28 cellular contexts compared by ENCODE assay signal in genomic region chr2:241308267-241308666, GRCh38. TPM values are rescaled to one million over a fixed set of nuclear protein-coding genes. Genes with fewer than 3 reads are reported as not detected.
DNase-seq lines count a peak whose midpoint lies in the region; ATAC-seq and TF ChIP-seq lines count a peak whose summit lies in the region.
"Had no signal": no experiment of that assay in that cellular context is flagged by ENCODE, and none has a peak within 500 bp of the region (broad histone marks: within the 10 kb centered on the region; RNA-seq: fewer than 3 reads in every experiment).

No MANE protein-coding gene starts in this region.

- peak overlapping the region; percentile 38 for H3K27ac Mint-ChIP-seq in activated CD4-positive, alpha-beta T cell treated with anti-CD3 and anti-CD28 coated beads, Interleukin-2, amount 10 ng/mL, durations not matched to agents 7 days and 5 days
- no peak overlapping the region for H3K27ac Mint-ChIP-seq in mesothelial cell of epicardium
- H3K27ac Mint-ChIP-seq: activated CD4-positive, alpha-beta T cell treated with anti-CD3 and anti-CD28 coated beads, Interleukin-2, amount 10 ng/mL, durations not matched to agents 24 days and 14 days had no signal

- no peak overlapping the region for H2BK15ac ChIP-seq in mesenchymal stem cell (ENCODE audit: low read depth, poor library complexity, severe bottlenecking)

- H3K14ac ChIP-seq in mesenchymal stem cell (ENCODE audit: low read length in 2 of 2) = no peak overlapping the region

- no peaks in the 10 kb centered on the region for H3K27me3 Mint-ChIP-seq in activated CD4-positive, alpha-beta T cell treated with anti-CD3 and anti-CD28 coated beads, Interleukin-2, amount 10 ng/mL, durations not matched to agents 7 days and 5 days
- no peaks in the 10 kb centered on the region for H3K27me3 Mint-ChIP-seq in mesothelial cell of epicardium (ENCODE audit: low read depth)
- H3K27me3 Mint-ChIP-seq: activated CD4-positive, alpha-beta T cell treated with anti-CD3 and anti-CD28 coated beads, Interleukin-2, amount 10 ng/mL, durations not matched to agents 24 days and 14 days had no signal

- no peaks in the 10 kb centered on the region for H3K9me3 ChIP-seq in mesenchymal stem cell (ENCODE audit: control insufficient read depth, low read length)
- H3K9me3 ChIP-seq: lower lobe of right lung, MG63, SJCRH30, upper lobe of left lung had no signal

- DNase-seq in activated CD4-positive, alpha-beta T cell treated with anti-CD3 and anti-CD28 coated beads, Interleukin-2, amount 10 ng/mL, durations not matched to agents 7 days and 5 days = no peak
- no peak for DNase-seq in activated CD4-positive, alpha-beta T cell treated with anti-CD3 and anti-CD28 coated beads for 48 hours
- DNase-seq in EH (ENCODE audit: low read depth) (peak; percentile 60), astrocyte of the hippocampus (ENCODE audit: low read depth, low spot score) (peak; percentile 62), mesenchymal stem cell (no peak), mesothelial cell of epicardium (ENCODE audit: low spot score in 2 of 2, unreplicated experiment in 2 of 2) (no peak)
- DNase-seq: 8988T; activated CD4-positive, alpha-beta T cell treated with anti-CD3 and anti-CD28 coated beads, Interleukin-2, amount 10 ng/mL, durations not matched to agents 24 days and 14 days; activated gamma-delta T cell treated with Interleukin-2 at 50 U/mL for 16 hours; AML-193; amygdala; central memory CD4-positive, alpha-beta T cell; COR-L47; DND-41; foreskin keratinocyte; hypothalamus; islet precursor cell; lower lobe of right lung; MG63; NCI-H1417 treated with DMSO at 0.1 percent for 48 hours; NCI-H510A treated with DMSO at 0.1 percent for 48 hours; NK-92 treated with Interleukin-12 subunit alpha and Interleukin-12 subunit beta, amount 100 ng/mL, for 24 hours; occipital lobe; SJCRH30; upper lobe of left lung had no signal

- H3K9ac ChIP-seq in mesenchymal stem cell (ENCODE audit: low read length) = no peak overlapping the region

- H3K4me3 ChIP-seq in mesenchymal stem cell (ENCODE audit: insufficient read depth in 1 of 2, low read depth in 1 of 2, low read length in 2 of 2) = no peak overlapping the region
- H3K4me3 ChIP-seq: lower lobe of right lung, MG63, SJCRH30, upper lobe of left lung had no signal

- H3K4me1 Mint-ChIP-seq in activated CD4-positive, alpha-beta T cell treated with anti-CD3 and anti-CD28 coated beads, Interleukin-2, amount 10 ng/mL, durations not matched to agents 7 days and 5 days = peaks cover 75% of the 10 kb centered on the region
- peaks cover 34% of the 10 kb centered on the region for H3K4me1 Mint-ChIP-seq in mesothelial cell of epicardium

- no peak overlapping the region for H3K23ac ChIP-seq in mesenchymal stem cell (ENCODE audit: low read length in 2 of 2)

- no peak overlapping the region for H4K8ac ChIP-seq in mesenchymal stem cell (ENCODE audit: low read length)

- no peaks in the 10 kb centered on the region for H3K9me3 Mint-ChIP-seq in activated CD4-positive, alpha-beta T cell treated with anti-CD3 and anti-CD28 coated beads, Interleukin-2, amount 10 ng/mL, durations not matched to agents 7 days and 5 days
- H3K9me3 Mint-ChIP-seq in mesothelial cell of epicardium = no peaks in the 10 kb centered on the region
- H3K9me3 Mint-ChIP-seq: activated CD4-positive, alpha-beta T cell treated with anti-CD3 and anti-CD28 coated beads, Interleukin-2, amount 10 ng/mL, durations not matched to agents 24 days and 14 days had no signal

- H3K18ac ChIP-seq in mesenchymal stem cell (ENCODE audit: low read depth in 1 of 2, low read length in 2 of 2) = no peak overlapping the region

- no peaks in the 10 kb centered on the region for H3K27me3 ChIP-seq in mesenchymal stem cell (ENCODE audit: control insufficient read depth in 1 of 2, insufficient read depth in 1 of 2, low read length in 2 of 2)
- H3K27me3 ChIP-seq: foreskin keratinocyte, MG63, SJCRH30, upper lobe of left lung had no signal

- 98% methylated on average over 4 of the region's 5 CpGs for WGBS in mesenchymal stem cell

- peaks cover 0 to 2% of the 10 kb centered on the region in 2 experiments for H3K36me3 ChIP-seq in mesenchymal stem cell (ENCODE audit: control insufficient read depth in 1 of 2, insufficient read depth in 2 of 2, low read depth in 1 of 2, low read length in 2 of 2)
- H3K36me3 ChIP-seq: lower lobe of right lung, upper lobe of left lung had no signal

- H3K4me2 ChIP-seq in mesenchymal stem cell (ENCODE audit: low read length, poor library complexity, severe bottlenecking) = no peak overlapping the region

- peaks cover 17% of the 10 kb centered on the region for H3K4me1 ChIP-seq in mesenchymal stem cell (ENCODE audit: control insufficient read depth, insufficient read depth, low read depth, low read length)
- H3K4me1 ChIP-seq: SJCRH30 had no signal

- H3K4ac ChIP-seq in mesenchymal stem cell (ENCODE audit: low read depth in 1 of 2, low read length in 2 of 2) = no peak overlapping the region

- H3K36me3 Mint-ChIP-seq in activated CD4-positive, alpha-beta T cell treated with anti-CD3 and anti-CD28 coated beads, Interleukin-2, amount 10 ng/mL, durations not matched to agents 7 days and 5 days (ENCODE audit: low read depth) = peaks cover 21% of the 10 kb centered on the region
- no peaks in the 10 kb centered on the region for H3K36me3 Mint-ChIP-seq in mesothelial cell of epicardium

- H3K27ac ChIP-seq in mesenchymal stem cell (ENCODE audit: low read length, poor library complexity, severe bottlenecking) = peak overlapping the region; percentile 14
- H3K27ac ChIP-seq: epithelial cell of prostate, foreskin keratinocyte, lower lobe of right lung, SJCRH30, upper lobe of left lung had no signal

- no peak overlapping the region for H2BK120ac ChIP-seq in mesenchymal stem cell (ENCODE audit: low read depth, low read length)

- CTCF ChIA-PET in activated CD4-positive, alpha-beta T cell treated with anti-CD3 and anti-CD28 coated beads, Interleukin-2, amount 10 ng/mL, durations not matched to agents 7 days and 5 days (lab: Charles Lee) = no interaction called here

- no peak overlapping the region for H3K4me3 Mint-ChIP-seq in activated CD4-positive, alpha-beta T cell treated with anti-CD3 and anti-CD28 coated beads, Interleukin-2, amount 10 ng/mL, durations not matched to agents 7 days and 5 days
- no peak overlapping the region for H3K4me3 Mint-ChIP-seq in mesothelial cell of epicardium
- H3K4me3 Mint-ChIP-seq: activated CD4-positive, alpha-beta T cell treated with anti-CD3 and anti-CD28 coated beads, Interleukin-2, amount 10 ng/mL, durations not matched to agents 24 days and 14 days had no signal

- no peak overlapping the region for H2AFZ ChIP-seq in mesenchymal stem cell (ENCODE audit: low read depth, low read length)

- H2BK12ac ChIP-seq in mesenchymal stem cell (ENCODE audit: low read length in 2 of 2) = no peak overlapping the region

- H4K91ac ChIP-seq in mesenchymal stem cell (ENCODE audit: low read length) = no peak overlapping the region

- ATAC-seq in HG02623 (IDR thresholded peaks at IDR 0.05; ENCODE audit: unreplicated experiment) (no peak), GM21825 (IDR thresholded peaks at IDR 0.05; ENCODE audit: unreplicated experiment) (no peak)
- ATAC-seq: foreskin keratinocyte had no signal

- POLR2A ChIA-PET in activated CD4-positive, alpha-beta T cell treated with anti-CD3 and anti-CD28 coated beads, Interleukin-2, amount 10 ng/mL, durations not matched to agents 7 days and 5 days (lab: Charles Lee) = no interaction called here

- H2BK5ac ChIP-seq in mesenchymal stem cell (ENCODE audit: low read depth, low read length, poor library complexity, severe bottlenecking) = no peak overlapping the region

- no peak overlapping the region for H2AK5ac ChIP-seq in mesenchymal stem cell (ENCODE audit: low read length, severe bottlenecking)

- no peaks in the 10 kb centered on the region for H3K79me1 ChIP-seq in mesenchymal stem cell (replicated peaks; ENCODE audit: low read length, poor library complexity, severe bottlenecking)

- no peak for TF ChIP-seq CTCF in mesothelial cell of epicardium (IDR thresholded peaks at IDR 0.05; ENCODE audit: unreplicated experiment)

RNA-seq across cellular contexts. Expression of gene HDLBP, which starts 7.2 kb away (rescaled TPM):
- 100 to 1,000 TPM; 198 to 203 TPM for total RNA-seq in activated CD4-positive, alpha-beta T cell treated with anti-CD3 and anti-CD28 coated beads, Interleukin-2, amount 10 ng/mL, durations not matched to agents 7 days and 5 days
- polyA plus RNA-seq in mesenchymal stem cell (2013, experiment 1 of 2) = 768 TPM
- polyA plus RNA-seq in mesenchymal stem cell (2013, experiment 2 of 2) = 740 TPM
- 479 to 484 TPM (median 480 TPM) in 3 replicates for total RNA-seq in mesothelial cell of epicardium

RNA-seq across cellular contexts. Expression of gene SEPTIN2, which starts 7.5 kb away (rescaled TPM):
- 100 to 1,000 TPM; 195 to 211 TPM for total RNA-seq in activated CD4-positive, alpha-beta T cell treated with anti-CD3 and anti-CD28 coated beads, Interleukin-2, amount 10 ng/mL, durations not matched to agents 7 days and 5 days
- 369 TPM for polyA plus RNA-seq in mesenchymal stem cell (2013, experiment 1 of 2)
- 372 TPM for polyA plus RNA-seq in mesenchymal stem cell (2013, experiment 2 of 2)
- total RNA-seq in mesothelial cell of epicardium = 507 to 522 TPM (median 508 TPM) in 3 replicates

RNA-seq across cellular contexts. Expression of gene FARP2, which starts 47.8 kb away (rescaled TPM):
- total RNA-seq in activated CD4-positive, alpha-beta T cell treated with anti-CD3 and anti-CD28 coated beads, Interleukin-2, amount 10 ng/mL, durations not matched to agents 7 days and 5 days = 10 to 100 TPM; 18.2 to 18.4 TPM
- polyA plus RNA-seq in mesenchymal stem cell (2013, experiment 1 of 2) = 15.5 TPM
- polyA plus RNA-seq in mesenchymal stem cell (2013, experiment 2 of 2) = 14.7 TPM
- 54.9 to 55.1 TPM (median 54.9 TPM) in 3 replicates for total RNA-seq in mesothelial cell of epicardium

Comparison
In these comparisons a context has a peak if more than half of its experiments do, and no peak if none do; other contexts are left out.
1. DNase-seq: peak in EH (single experiment) and astrocyte of the hippocampus (single experiment); none in activated CD4-positive, alpha-beta T cell treated with anti-CD3 and anti-CD28 coated beads, Interleukin-2, amount 10 ng/mL, durations not matched to agents 7 days and 5 days (single experiment), activated CD4-positive, alpha-beta T cell treated with anti-CD3 and anti-CD28 coated beads for 48 hours (single experiment), mesenchymal stem cell (single experiment) and mesothelial cell of epicardium (0 of 2).